In genomic region chr21:36379236-36379635, GRCh38 we compare ENCODE assay signal across 1 cellular context.
TF ChIP-seq lines count a peak whose summit lies in the region.

No MANE protein-coding gene starts in this region.

TF ChIP-seq in GM23338, 12 proteins besides CTCF, POLR2A, EP300 and RAD21 (continued from another document):
- TF ChIP-seq ZNF331 (CRISPR knock-in tag; IDR thresholded peaks at IDR 0.05; ENCODE audit: low read depth) (no peak), ZNF114 (CRISPR knock-in tag; IDR thresholded peaks at IDR 0.05) (no peak), STAT1 (IDR thresholded peaks at IDR 0.05; ENCODE audit: unreplicated experiment) (no peak)
